ENCODE assay signal across 17 cellular contexts in the genomic region with DNA sequence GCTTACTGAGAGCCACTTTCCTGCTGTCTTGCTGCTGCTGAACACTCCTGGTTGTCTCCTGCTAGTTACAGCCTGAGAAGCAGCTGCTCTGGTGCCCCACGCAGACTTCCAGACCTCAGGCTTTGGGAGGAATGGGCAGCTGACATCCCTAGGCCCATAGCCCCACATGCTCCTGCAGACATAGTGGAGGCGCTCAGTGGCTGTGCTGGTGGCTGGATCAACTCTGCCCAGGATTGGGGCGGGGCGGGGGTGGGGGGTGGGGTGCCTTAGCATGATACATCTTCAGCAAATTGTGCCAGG.
DNase-seq lines count a peak whose midpoint lies in the region; ATAC-seq and TF ChIP-seq lines count a peak whose summit lies in the region.
"Had no signal": no experiment of that assay in that cellular context is flagged by ENCODE, and none has a peak within 500 bp of the region (broad histone marks: within the 10 kb centered on the region; RNA-seq: fewer than 3 reads in every experiment).

No MANE protein-coding gene starts in this region.

- H3K79me2 ChIP-seq in osteoblast (ENCODE audit: insufficient read depth, low read length) = peaks cover 47% of the 10 kb centered on the region

- H3K4me2 ChIP-seq in osteoblast (ENCODE audit: insufficient read depth, low read length) = no peak overlapping the region

- H3K36me3 Mint-ChIP-seq in CD4-positive, alpha-beta T cell (ENCODE audit: low read depth) = no peaks in the 10 kb centered on the region
- H3K36me3 Mint-ChIP-seq: mesothelial cell of epicardium; stimulated activated naive B cell treated with anti-CD40 and anti-IgM and Interleukin-4, amounts not matched to agents 10 μg/mL and 1 μg/mL and 100 μg/mL, for 72 hours had no signal

- H3K27me3 ChIP-seq in body of pancreas = no peaks in the 10 kb centered on the region
- H3K27me3 ChIP-seq in osteoblast (ENCODE audit: insufficient read depth, low read length) = no peaks in the 10 kb centered on the region
- H3K27me3 ChIP-seq in thyroid gland = no peaks in the 10 kb centered on the region
- no peaks in the 10 kb centered on the region for H3K27me3 ChIP-seq in left lung
- H3K27me3 ChIP-seq in CD4-positive, alpha-beta T cell (ENCODE audit: control insufficient read depth, insufficient read depth, low read length) = no peaks in the 10 kb centered on the region
- H3K27me3 ChIP-seq: neutrophil had no signal

- 92 to 100% methylated on average over 1 to 4 of the region's 4 CpGs for WGBS in body of pancreas, 2 donors
- 80 to 88% methylated on average over 4 of the region's 4 CpGs for WGBS in thyroid gland, 2 donors

- H3K27ac Mint-ChIP-seq in CD4-positive, alpha-beta T cell = no peak overlapping the region
- H3K27ac Mint-ChIP-seq: mesothelial cell of epicardium; stimulated activated naive B cell treated with anti-CD40 and anti-IgM and Interleukin-4, amounts not matched to agents 10 μg/mL and 1 μg/mL and 100 μg/mL, for 72 hours had no signal

- TF ChIP-seq CTCF in body of pancreas (IDR thresholded peaks at IDR 0.05) (no peak), osteoblast (IDR thresholded peaks at IDR 0.05; ENCODE audit: extremely low read depth, low read depth, low read length) (no peak), thyroid gland (IDR thresholded peaks at IDR 0.05) (no peak), left lung (IDR thresholded peaks at IDR 0.05) (no peak)
- no peak for TF ChIP-seq CTCF in CD4-positive, alpha-beta T cell (IDR thresholded peaks at IDR 0.05)

- intact Hi-C loops in body of pancreas (cut with DNase I) = no loop called here
- intact Hi-C loops in thyroid gland (cut with DNase I) = loop anchor here (5.0 kb wide), 1 partner anchor 252 kb away; no protein-coding TSS in a partner anchor
- intact Hi-C loops in left lung (cut with DNase I) = no loop called here
- intact Hi-C loops in CD4-positive, alpha-beta T cell (cut with DNase I, micrococcal nuclease) = no loop called here

- no peaks in the 10 kb centered on the region for H3K9me3 Mint-ChIP-seq in CD4-positive, alpha-beta T cell
- H3K9me3 Mint-ChIP-seq: mesothelial cell of epicardium; stimulated activated naive B cell treated with anti-CD40 and anti-IgM and Interleukin-4, amounts not matched to agents 10 μg/mL and 1 μg/mL and 100 μg/mL, for 72 hours had no signal

- H3K9me3 ChIP-seq in KOPT-K1 (ENCODE audit: insufficient read depth, low read length, poor library complexity, severe bottlenecking) (no peaks in the 10 kb centered on the region), body of pancreas (no peaks in the 10 kb centered on the region), osteoblast (ENCODE audit: low read depth, low read length) (no peaks in the 10 kb centered on the region), thyroid gland (no peaks in the 10 kb centered on the region), left lung (no peaks in the 10 kb centered on the region)
- no peaks in the 10 kb centered on the region for H3K9me3 ChIP-seq in CD4-positive, alpha-beta T cell (ENCODE audit: control insufficient read depth, low read length)
- H3K9me3 ChIP-seq: neutrophil had no signal

- CTCF ChIA-PET in CD4-positive, alpha-beta T cell (lab: Charles Lee) = no interaction called here

- H3K36me3 ChIP-seq in KOPT-K1 (ENCODE audit: insufficient read depth, low read length) (no peaks in the 10 kb centered on the region), body of pancreas (replicated peaks in 1 of 2; ENCODE audit: insufficient read depth in 1 of 2, low read depth in 2 of 2) (no peaks in the 10 kb centered on the region), osteoblast (ENCODE audit: insufficient read depth, low read length) (no peaks in the 10 kb centered on the region), thyroid gland (no peaks in the 10 kb centered on the region), left lung (no peaks in the 10 kb centered on the region)
- H3K36me3 ChIP-seq: neutrophil had no signal

- H3K27ac ChIP-seq in KOPT-K1 (ENCODE audit: low read depth, low read length, poor library complexity, severe bottlenecking) (peak overlapping the region; percentile 85), body of pancreas (peak overlapping the region in 3 of 4 donors; percentile 77 to 85 (median 82)), osteoblast (ENCODE audit: low read depth, low read length) (peak overlapping the region; percentile 88), thyroid gland (peak overlapping the region; percentile 91 to 96 (median 93)), left lung (peak overlapping the region in 1 of 2 donors; percentile 91)
- no peak overlapping the region for H3K27ac ChIP-seq in CD4-positive, alpha-beta T cell (ENCODE audit: low read depth, low read length)
- H3K27ac ChIP-seq: epithelial cell of prostate, neutrophil had no signal

- peaks cover 93% of the 10 kb centered on the region for H3K4me1 ChIP-seq in body of pancreas
- peaks cover 43% of the 10 kb centered on the region for H3K4me1 ChIP-seq in osteoblast (ENCODE audit: insufficient read depth, low read length)
- H3K4me1 ChIP-seq in thyroid gland = peaks cover 55 to 83% of the 10 kb centered on the region in 2 donors
- peaks cover 17 to 70% of the 10 kb centered on the region in 2 donors for H3K4me1 ChIP-seq in left lung

- no peak overlapping the region for H3K4me3 Mint-ChIP-seq in CD4-positive, alpha-beta T cell
- H3K4me3 Mint-ChIP-seq: mesothelial cell of epicardium; stimulated activated naive B cell treated with anti-CD40 and anti-IgM and Interleukin-4, amounts not matched to agents 10 μg/mL and 1 μg/mL and 100 μg/mL, for 72 hours had no signal

- TF ChIP-seq POLR2A in body of pancreas (IDR thresholded peaks at IDR 0.05) (no peak), thyroid gland (IDR thresholded peaks at IDR 0.05) (no peak)

- H4K20me1 ChIP-seq in osteoblast (ENCODE audit: insufficient read depth, low read length) = peaks cover 9% of the 10 kb centered on the region

- H2AFZ ChIP-seq in osteoblast (ENCODE audit: low read length) = no peak overlapping the region

- POLR2A ChIA-PET in CD4-positive, alpha-beta T cell (lab: Charles Lee) = no interaction called here

- H3K4me3 ChIP-seq in body of pancreas (no peak overlapping the region), osteoblast (ENCODE audit: insufficient read depth, low read length) (no peak overlapping the region), thyroid gland (replicated peaks in 1 of 3) (no peak overlapping the region), left lung (no peak overlapping the region)

- H3K4me1 Mint-ChIP-seq in CD4-positive, alpha-beta T cell (ENCODE audit: low read depth) = peaks cover 15% of the 10 kb centered on the region

- no peak for DNase-seq in body of pancreas
- no peak for DNase-seq in osteoblast (ENCODE audit: insufficient read length, low spot score, missing footprints)
- no peak for DNase-seq in thyroid gland
- DNase-seq in left lung = no peak
- DNase-seq in CD4-positive, alpha-beta T cell = no peak
- DNase-seq in T-helper 2 cell = no peak
- DNase-seq: activated gamma-delta T cell treated with Interleukin-2 at 50 U/mL for 16 hours; amygdala; DMS 273 treated with DMSO at 0.1 percent for 48 hours; H7; SIG-M5; stimulated activated naive B cell treated with anti-CD40 and anti-IgM and Interleukin-4, amounts not matched to agents 10 μg/mL and 1 μg/mL and 100 μg/mL, for 72 hours; T1000 had no signal

- H3K27me3 Mint-ChIP-seq in CD4-positive, alpha-beta T cell = no peaks in the 10 kb centered on the region
- H3K27me3 Mint-ChIP-seq: stimulated activated naive B cell treated with anti-CD40 and anti-IgM and Interleukin-4, amounts not matched to agents 10 μg/mL and 1 μg/mL and 100 μg/mL, for 72 hours had no signal

- no peak for ATAC-seq in body of pancreas
- ATAC-seq in left lung = no peak
- no peak for ATAC-seq in CD4-positive, alpha-beta T cell (ENCODE audit: poor library complexity)
